ENCODE assay signal across 1 cellular context in genomic region chr7:2110586-2111396, GRCh38.
TF ChIP-seq lines count a peak whose summit lies in the region.

No MANE protein-coding gene starts in this region.

TF ChIP-seq in HepG2, 621 proteins besides CTCF, POLR2A, EP300 and RAD21 (continued from another document and continues in another):
- TF ChIP-seq ZNF503 (CRISPR knock-in tag; IDR thresholded peaks at IDR 0.05) = peak; percentile 66; the same call in 1 of the 2 replicates
- no peak for TF ChIP-seq PTBP1 (IDR thresholded peaks at IDR 0.05; ENCODE audit: low read depth, low read length, poor library complexity, severe bottlenecking)
- 0 out of 2 replicates have a peak, but pooled peaks have one; percentile 51 for TF ChIP-seq TRIM24 (CRISPR knock-in tag; IDR thresholded peaks at IDR 0.05)
- TF ChIP-seq ZNF619 (CRISPR knock-in tag; IDR thresholded peaks at IDR 0.05) = no peak
- TF ChIP-seq NFE2L2 (IDR thresholded peaks at IDR 0.05; ENCODE audit: low read length) = no peak
- no peak for TF ChIP-seq FOSL1 (CRISPR knock-in tag; IDR thresholded peaks at IDR 0.05; ENCODE audit: borderline replicate concordance)
- 0 out of 2 replicates have a peak, but pooled peaks have one; percentile 55 for TF ChIP-seq SALL2 (CRISPR knock-in tag; IDR thresholded peaks at IDR 0.05)
- peak; percentile 95 for TF ChIP-seq PRDM10 (CRISPR knock-in tag; IDR thresholded peaks at IDR 0.05; ENCODE audit: low read depth)
- TF ChIP-seq TRIM22 (IDR thresholded peaks at IDR 0.05) = no peak
- TF ChIP-seq ZNF33B (CRISPR knock-in tag; IDR thresholded peaks at IDR 0.05) = peak; percentile 80; the same call in 1 of the 2 replicates
- TF ChIP-seq ETV6 (CRISPR knock-in tag; conservative IDR thresholded peaks at IDR 0.05) = no peak
- TF ChIP-seq HMGXB3 (CRISPR knock-in tag; IDR thresholded peaks at IDR 0.05; ENCODE audit: borderline replicate concordance) = peak; percentile 79; the same call in 1 of the 2 replicates
- TF ChIP-seq BRF2 (CRISPR knock-in tag; IDR thresholded peaks at IDR 0.05) = no peak
- peak; percentile 91 for TF ChIP-seq ERF (CRISPR knock-in tag; IDR thresholded peaks at IDR 0.05)
- peak; percentile 58; the same call in 1 of the 2 replicates for TF ChIP-seq ZNF605 (CRISPR knock-in tag; IDR thresholded peaks at IDR 0.05)
- no peak for TF ChIP-seq ATF6 (CRISPR knock-in tag; conservative IDR thresholded peaks at IDR 0.05)
- no peak for TF ChIP-seq ZNF597 (CRISPR knock-in tag; IDR thresholded peaks at IDR 0.05)
- TF ChIP-seq ZBTB40 (IDR thresholded peaks at IDR 0.05) = no peak
- TF ChIP-seq ZBTB40 (CRISPR knock-in tag; IDR thresholded peaks at IDR 0.05) = no peak; the same call in 1 of the 2 replicates
- no peak for TF ChIP-seq ZNF724P (CRISPR knock-in tag; IDR thresholded peaks at IDR 0.05; ENCODE audit: borderline replicate concordance)
- no peak for TF ChIP-seq RFXAP (CRISPR knock-in tag; IDR thresholded peaks at IDR 0.05; ENCODE audit: borderline replicate concordance)
- TF ChIP-seq ZNF564 (CRISPR knock-in tag; IDR thresholded peaks at IDR 0.05) = 0 out of 2 replicates have a peak, but pooled peaks have one; percentile 40
- TF ChIP-seq SIX4 (CRISPR knock-in tag; IDR thresholded peaks at IDR 0.05) = no peak
